Comparison of ENCODE assay signal across 21 cellular contexts in the genomic region with DNA sequence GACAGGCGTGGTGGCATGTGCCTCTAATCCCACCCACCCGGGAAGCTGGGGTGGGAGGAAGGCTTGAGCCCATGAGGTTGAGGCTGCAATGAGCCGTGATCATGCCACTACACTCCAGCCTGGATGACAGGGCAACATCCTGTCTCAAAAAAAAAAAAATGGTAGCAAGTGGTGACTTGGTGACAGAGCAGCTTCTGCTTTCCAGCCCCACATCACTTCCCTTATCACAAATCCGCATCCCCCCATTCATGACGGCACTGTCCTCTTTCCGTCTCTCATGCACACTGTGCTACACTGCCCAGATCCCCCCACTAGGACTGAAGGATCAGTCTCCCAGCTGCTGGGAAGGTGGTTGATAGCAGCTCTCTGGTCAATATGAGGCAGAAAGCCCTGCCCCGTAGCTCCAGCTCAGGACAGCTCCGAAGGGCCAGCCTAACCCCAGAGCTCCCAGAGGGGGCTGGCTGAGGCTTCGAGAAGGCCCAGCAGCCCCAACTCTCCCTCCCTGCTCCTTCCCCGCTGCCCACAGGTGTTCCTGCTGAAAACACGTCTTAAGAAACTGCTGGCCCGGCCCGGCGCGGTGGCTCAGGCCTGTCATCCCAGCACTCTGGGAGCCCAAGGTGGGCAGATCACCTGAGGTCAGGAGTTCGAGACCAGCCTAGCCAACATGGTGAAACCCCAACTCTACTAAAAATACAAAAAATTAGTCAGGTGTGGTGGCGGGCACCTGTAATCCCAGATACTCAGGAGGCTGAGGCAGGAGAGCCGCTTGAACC. TPM values are rescaled to one million over a fixed set of nuclear protein-coding genes. Genes with fewer than 3 reads are reported as not detected.
"Had no signal": no experiment of that assay in that cellular context is flagged by ENCODE, and none has a peak within 500 bp of the region (broad histone marks: within the 10 kb centered on the region; RNA-seq: fewer than 3 reads in every experiment).

No MANE protein-coding gene starts in this region.

- H3K4me1 ChIP-seq: adrenal gland, gastroesophageal sphincter, vagina had no signal

- H3K9me3 ChIP-seq: adrenal gland, gastroesophageal sphincter, heart right ventricle, neutrophil, tibial nerve, vagina had no signal

- ATAC-seq: activated T-cell treated with anti-CD3 and anti-CD28 coated beads, Interleukin-2, amount 50 U/mL, for 4 hours; gastroesophageal sphincter; heart right ventricle; left colon; stimulated activated naive B cell treated with anti-CD40 and anti-IgM and Interleukin-4, amounts not matched to agents 10 μg/mL and 1 μg/mL and 100 μg/mL, for 72 hours; WTC11 had no signal

- H3K27me3 ChIP-seq: adrenal gland, cardiac muscle cell, gastroesophageal sphincter, heart right ventricle, neutrophil, tibial nerve, vagina had no signal

- H3K36me3 ChIP-seq: adrenal gland, cardiac muscle cell, gastroesophageal sphincter, neutrophil, vagina had no signal

- H3K4me3 ChIP-seq: adrenal gland, cardiac muscle cell, gastroesophageal sphincter, heart right ventricle, tibial nerve, vagina had no signal

- DNase-seq: activated CD4-positive, alpha-beta memory T cell treated with anti-CD3 and anti-CD28 coated beads, Interleukin-2, amount 10 ng/mL, durations not matched to agents 7 days and 5 days; activated CD4-positive, alpha-beta T cell treated with anti-CD3 and anti-CD28 coated beads for 4 hours; activated effector memory CD4-positive, alpha-beta T cell treated with anti-CD3 and anti-CD28 coated beads, Interleukin-2, amount 50 U/mL, for 16 hours; activated T-cell treated with anti-CD3 and anti-CD28 coated beads, Interleukin-2, amount 50 U/mL, for 4 hours; adrenal gland; heart right ventricle; left colon; midbrain; naive B cell; retina; stimulated activated CD4-positive, alpha-beta T cell treated with anti-CD3 and anti-CD28 coated beads, Interleukin-4, amount 100 ng/mL, for 1 hour; stimulated activated naive B cell treated with anti-CD40 and anti-IgM and Interleukin-4, amounts not matched to agents 10 μg/mL and 1 μg/mL and 100 μg/mL, for 72 hours; T1000 had no signal

- H3K27ac ChIP-seq: adrenal gland, cardiac muscle cell, gastroesophageal sphincter, heart right ventricle, neutrophil, tibial nerve, vagina had no signal

RNA-seq across cellular contexts. Expression of gene PGA5, which starts 15.9 kb away (rescaled TPM):
- total RNA-seq: activated CD4-positive, alpha-beta memory T cell treated with anti-CD3 and anti-CD28 coated beads, Interleukin-2, amount 10 ng/mL, durations not matched to agents 7 days and 5 days; activated T-cell treated with anti-CD3 and anti-CD28 coated beads, Interleukin-2, amount 50 U/mL, for 4 hours; lung microvascular endothelial cell; skeletal muscle tissue; vagina had no signal

RNA-seq across cellular contexts. Expression of gene PGA4, which starts 34.7 kb away (rescaled TPM):
- total RNA-seq: activated CD4-positive, alpha-beta memory T cell treated with anti-CD3 and anti-CD28 coated beads, Interleukin-2, amount 10 ng/mL, durations not matched to agents 7 days and 5 days; activated T-cell treated with anti-CD3 and anti-CD28 coated beads, Interleukin-2, amount 50 U/mL, for 4 hours; lung microvascular endothelial cell; WTC11 had no signal

RNA-seq across cellular contexts. Expression of gene PGA3, which starts 53.6 kb away (rescaled TPM):
- total RNA-seq: activated CD4-positive, alpha-beta memory T cell treated with anti-CD3 and anti-CD28 coated beads, Interleukin-2, amount 10 ng/mL, durations not matched to agents 7 days and 5 days; activated T-cell treated with anti-CD3 and anti-CD28 coated beads, Interleukin-2, amount 50 U/mL, for 4 hours; cardiac muscle cell; left colon; lung microvascular endothelial cell had no signal
